8 cellular contexts compared by ENCODE assay signal in genomic region chr20:50931048-50931305, GRCh38. TPM values are rescaled to one million over a fixed set of nuclear protein-coding genes. Genes with fewer than 3 reads are reported as not detected.
DNase-seq lines count a peak whose midpoint lies in the region; ATAC-seq, FAIRE-seq and TF ChIP-seq lines count a peak whose summit lies in the region.

No MANE protein-coding gene starts in this region.

- TF ChIP-seq EP300 in GM12878 (IDR thresholded peaks at IDR 0.05; ENCODE audit: borderline replicate concordance in 1 of 2, control insufficient read depth in 1 of 2, low read depth in 2 of 2, low read length in 2 of 2) = no peak

- DNase-seq in Caco-2 (no peak), GM12878 (ENCODE audit: low read depth, low spot score) (no peak), left lobe of liver (ENCODE audit: low spot score) (no peak), testis (no peak), NCI-H2081 (lab: John Stamatoyannopoulos, UW) (no peak), SKM-1 (lab: John Stamatoyannopoulos, UW; ENCODE audit: unreplicated experiment) (no peak)

- TF ChIP-seq CTCF in Caco-2 (IDR thresholded peaks at IDR 0.05; ENCODE audit: insufficient read depth in 1 of 2, low read depth in 1 of 2, low read length in 1 of 2, severe bottlenecking in 1 of 2, unreplicated experiment in 1 of 2) = peak in 1 of 2 experiments; percentile 12
- peak in 2 of 3 experiments; percentile 9 to 19; a peak in 1 of 6 replicates for TF ChIP-seq CTCF in GM12878 (IDR thresholded peaks at IDR 0.05 in 2 of 3, conservative IDR thresholded peaks at IDR 0.05 in 1 of 3; ENCODE audit: control insufficient read depth in 2 of 3, extremely low read depth in 1 of 3, insufficient read depth in 1 of 3, low read depth in 3 of 3, low read length in 3 of 3)
- no peak for TF ChIP-seq CTCF in testis (IDR thresholded peaks at IDR 0.05)

- H3K9me3 ChIP-seq in Caco-2 (no peaks in the 10 kb centered on the region), GM12878 (replicated peaks; ENCODE audit: control insufficient read depth, insufficient read depth, low read length) (no peaks in the 10 kb centered on the region), testis (no peaks in the 10 kb centered on the region)

- no peaks in the 10 kb centered on the region for H3K27me3 Mint-ChIP-seq in Caco-2 (ENCODE audit: insufficient read depth, unreplicated experiment)
- H3K27me3 Mint-ChIP-seq in IgD-negative memory B cell = no peaks in the 10 kb centered on the region

- H3K4me3 ChIP-seq in Caco-2 (ENCODE audit: low read depth, low read length) (peak overlapping the region; percentile 96), GM12878 (no peak overlapping the region), testis (peak overlapping the region; percentile 77 to 83)

- H3K36me3 ChIP-seq in Caco-2 (ENCODE audit: control insufficient read depth, insufficient read depth, low read length) = peaks cover 6% of the 10 kb centered on the region
- H3K36me3 ChIP-seq in GM12878 (ENCODE audit: control insufficient read depth in 2 of 2, insufficient read depth in 2 of 2, low read length in 1 of 2) = peaks cover 0 to 21% of the 10 kb centered on the region in 2 experiments; a peak in 1 of 4 replicates
- H3K36me3 ChIP-seq in testis (ENCODE audit: low read depth, missing control alignments) = no peaks in the 10 kb centered on the region

- POLR2A ChIA-PET in Caco-2 (lab: Charles Lee) (interaction anchor here (0.5 to 4.2 kb wide), 24 partner anchors 9 to 995 kb away, joined by 3 to 105 read pairs (median 5); partner anchors contain the start of genes BCAS4, DPM1, MOCS3 and PARD6B), GM12878 (lab: Charles Lee) (interaction anchor here (0.9 to 6.0 kb wide), 11 partner anchors 10 to 136 kb away, joined by 3 to 67 read pairs (median 5); partner anchors contain the start of genes BCAS4, DPM1 and MOCS3)

- H3K4me1 Mint-ChIP-seq in Caco-2 (ENCODE audit: low read depth, unreplicated experiment) (peaks cover 47% of the 10 kb centered on the region), IgD-negative memory B cell (peaks cover 25 to 33% (median 30%) of the 10 kb centered on the region in 3 donors)

- no peak for FAIRE-seq in GM12878 (lab: Jason Lieb, UNC)

- H3K27ac Mint-ChIP-seq in Caco-2 (ENCODE audit: unreplicated experiment) = peak overlapping the region; percentile 89
- peak overlapping the region; percentile 98 to 100 (median 99) for H3K27ac Mint-ChIP-seq in IgD-negative memory B cell

- no peaks in the 10 kb centered on the region for H4K20me1 ChIP-seq in GM12878 (ENCODE audit: control insufficient read depth, insufficient read depth)

- in situ Hi-C loops in GM12878 (cut with MboI) = no loop called here

- no peaks in the 10 kb centered on the region for H3K9me3 Mint-ChIP-seq in Caco-2 (ENCODE audit: unreplicated experiment)
- no peaks in the 10 kb centered on the region for H3K9me3 Mint-ChIP-seq in IgD-negative memory B cell

- no peak overlapping the region for H2AFZ ChIP-seq in GM12878 (ENCODE audit: control insufficient read depth, low read depth, low read length)

- TF ChIP-seq POLR2A in GM12878 (IDR thresholded peaks at IDR 0.05; ENCODE audit: low read depth, low read length) (peak; percentile 58; the same call in 1 of the 2 replicates), testis (IDR thresholded peaks at IDR 0.05) (no peak)

- TF ChIP-seq RAD21 in GM12878 (IDR thresholded peaks at IDR 0.05; ENCODE audit: insufficient read depth, low read depth, low read length) = no peak

- CTCF ChIA-PET in Caco-2 (lab: Charles Lee) = interaction anchor here (0.5 to 6.5 kb wide), 27 partner anchors 10 to 785 kb away, joined by 3 to 116 read pairs (median 5); partner anchors contain the start of genes BCAS4, DPM1 and MOCS3
- CTCF ChIA-PET in GM12878 (lab: Yijun Ruan, JAX) = interaction anchor here (0.6 to 13.0 kb wide), 13 partner anchors 10 to 303 kb away, joined by 3 to 336 read pairs (median 6); partner anchors contain the start of genes BCAS4, DPM1 and MOCS3

- H3K4me2 ChIP-seq in GM12878 (ENCODE audit: control insufficient read depth, insufficient read depth) = no peak overlapping the region

- whole genome bisulfite sequencing in GM12878 (ENCODE audit: insufficient coverage, insufficient replicate concordance, low lambda C conversion rate, missing lambda C conversion rate) = 0% methylated on average over 9 of the region's 27 CpGs
- WGBS in testis, 2 donors = 0 to 2% methylated on average over 10 to 22 of the region's 27 CpGs

- peak overlapping the region; percentile 90 for H3K4me3 Mint-ChIP-seq in Caco-2 (ENCODE audit: unreplicated experiment)
- peak overlapping the region; percentile 92 to 99 (median 96) for H3K4me3 Mint-ChIP-seq in IgD-negative memory B cell

- no TSS peak for BruUV-seq in Caco-2 (replicated peaks; lab: Mats Ljungman, UMichigan)
- no TSS peak for BruUV-seq in GM12878 (replicated peaks; lab: Mats Ljungman, UMichigan)

- peak; percentile 16 for ATAC-seq in GM21447 (IDR thresholded peaks at IDR 0.05; ENCODE audit: unreplicated experiment)
- peak; percentile 36 for ATAC-seq in GM12878
- peak; percentile 48 for ATAC-seq in left lobe of liver

- H3K79me2 ChIP-seq in GM12878 (ENCODE audit: control insufficient read depth, insufficient read depth, low read length) = peaks cover 46% of the 10 kb centered on the region

- H3K27ac ChIP-seq in GM12878 (ENCODE audit: control insufficient read depth, insufficient read depth) (peak overlapping the region; percentile 97), testis (peak overlapping the region; percentile 97 to 99)

- H3K36me3 Mint-ChIP-seq in Caco-2 (ENCODE audit: insufficient read depth, unreplicated experiment) (peaks cover 100% of the 10 kb centered on the region), IgD-negative memory B cell (peaks cover 8% of the 10 kb centered on the region)

- H3K9ac ChIP-seq in GM12878 (ENCODE audit: control insufficient read depth, insufficient read depth, low read length) = peak overlapping the region; percentile 89

- RAD21 ChIA-PET in GM12878 (lab: Charles Lee; ENCODE audit: unreplicated experiment) = interaction anchor here (0.6 to 7.6 kb wide), 16 partner anchors 11 to 782 kb away, joined by 3 to 125 read pairs (median 4); partner anchors contain the start of genes BCAS4, DPM1 and MOCS3

- SMC1A ChIA-PET in GM12878 (lab: Charles Lee; ENCODE audit: uncharacterized antibody, unreplicated experiment) = interaction anchor here (1.0 to 8.2 kb wide), 9 partner anchors 9 to 138 kb away, joined by 3 to 90 read pairs (median 5); partner anchors contain the start of genes BCAS4, DPM1 and MOCS3

- H3K4me1 ChIP-seq in Caco-2 = peaks cover 52% of the 10 kb centered on the region
- peaks cover 5% of the 10 kb centered on the region; the same call in 1 of the 2 replicates for H3K4me1 ChIP-seq in GM12878 (ENCODE audit: control insufficient read depth, insufficient read depth, low read length)
- peaks cover 12% of the 10 kb centered on the region for H3K4me1 ChIP-seq in testis

- H3K27me3 ChIP-seq in Caco-2 (replicated peaks; ENCODE audit: control insufficient read depth, insufficient read depth, low read length) (no peaks in the 10 kb centered on the region), GM12878 (replicated peaks in 1 of 2; ENCODE audit: control insufficient read depth in 2 of 2, insufficient read depth in 2 of 2, low read length in 1 of 2) (no peaks in the 10 kb centered on the region), testis (no peaks in the 10 kb centered on the region)

- intact Hi-C loops in Caco-2 (cut with micrococcal nuclease; ENCODE audit: unreplicated experiment) (loop anchor here (1.0 kb wide), 2 partner anchors 27 to 113 kb away; partner anchors contain the start of genes DPM1 and MOCS3), GM12878 (cut with micrococcal nuclease; ENCODE audit: unreplicated experiment) (loop anchor here (1.0 kb wide), 2 partner anchors 27 to 113 kb away; partner anchors contain the start of genes DPM1 and MOCS3), testis (cut with DNase I; ENCODE audit: low total_unique reads) (no loop called here)

RNA-seq across cellular contexts. Expression of gene ADNP, which starts 0.3 kb away (rescaled TPM):
- 154 and 157 TPM in 2 replicates for total RNA-seq in Caco-2 (2022)
- 10.3 TPM for polyA plus RNA-seq in IgD-negative memory B cell
- 129 and 136 TPM in 2 replicates for total RNA-seq in GM12878 (2013; cell fraction: nucleolus; rRNA removed)
- total RNA-seq in GM12878 (2014; rRNA removed) = 22.8 and 23.0 TPM in 2 replicates
- 28.3 and 30.4 TPM in 2 replicates for total RNA-seq in GM12878 (2014; rRNA removed; fragmentation: Illumina TruSeq; extraction: Trizol)
- 74.4 and 74.5 TPM in 2 replicates for total RNA-seq in GM12878 (2021)
- 30.5 TPM for polyA plus RNA-seq in GM12878 (2011; ENCODE audit: low read depth)
- polyA plus RNA-seq in GM12878 (2011; rRNA removed) = 30.6 and 40.0 TPM in 2 replicates
- 20.1 and 27.2 TPM in 2 replicates for polyA plus RNA-seq in GM12878 (2011; cell fraction: cytosol; rRNA removed)
- 61.5 and 64.3 TPM in 2 replicates for polyA plus RNA-seq in GM12878 (2011; cell fraction: nucleus; rRNA removed)
- 34.8 and 42.0 TPM in 2 replicates for polyA plus RNA-seq in GM12878 (2012)
- polyA plus RNA-seq in GM12878 (2014; fragmentation: Illumina TruSeq; extraction: Trizol) = 66.9 and 82.8 TPM in 2 replicates
- polyA plus RNA-seq in GM12878 (2014; fragmentation: Nextera tagmentation; extraction: Ambion mirVana) = 10 to 100 TPM; 25.9 to 39.7 TPM
- polyA plus RNA-seq in GM12878 (2014; rRNA removed) = 23.6 and 28.1 TPM in 2 replicates
- 10 to 100 TPM; 39.1 to 40.3 TPM for polyA plus RNA-seq in GM12878 (2016; fragmentation: Nextera tagmentation; extraction: Ambion mirVana)
- 54.7 and 78.9 TPM in 2 replicates for polyA minus RNA-seq in GM12878 (2011; rRNA and poly(A)+ RNA removed)
- polyA minus RNA-seq in GM12878 (2011; cell fraction: cytosol; rRNA and poly(A)+ RNA removed) = 25.9 and 31.9 TPM in 2 replicates
- polyA minus RNA-seq in GM12878 (2011; cell fraction: nucleus; rRNA and poly(A)+ RNA removed) = 28.5 and 36.6 TPM in 2 replicates
- 21.1 TPM for total RNA-seq in left lobe of liver
- 100 to 1,000 TPM; 101 to 110 TPM for total RNA-seq in testis
- 83.5 TPM for polyA plus RNA-seq in testis (ENCODE audit: insufficient read depth, low read depth, low replicate concordance)

RNA-seq across cellular contexts. Expression of gene DPM1, which starts 27.4 kb away (rescaled TPM):
- total RNA-seq in Caco-2 (2022) = 170 and 188 TPM in 2 replicates
- polyA plus RNA-seq in IgD-negative memory B cell = 62.1 TPM
- 18.4 and 21.1 TPM in 2 replicates for total RNA-seq in GM12878 (2013; cell fraction: nucleolus; rRNA removed)
- 66.0 and 76.1 TPM in 2 replicates for total RNA-seq in GM12878 (2014; rRNA removed)
- total RNA-seq in GM12878 (2014; rRNA removed; fragmentation: Illumina TruSeq; extraction: Trizol) = 105 and 107 TPM in 2 replicates
- 50.8 and 53.3 TPM in 2 replicates for total RNA-seq in GM12878 (2021)
- 37.8 TPM for polyA plus RNA-seq in GM12878 (2011; ENCODE audit: low read depth)
- 72.3 and 127 TPM in 2 replicates for polyA plus RNA-seq in GM12878 (2011; rRNA removed)
- 27.4 and 31.7 TPM in 2 replicates for polyA plus RNA-seq in GM12878 (2011; cell fraction: cytosol; rRNA removed)
- polyA plus RNA-seq in GM12878 (2011; cell fraction: nucleus; rRNA removed) = 26.8 and 36.2 TPM in 2 replicates
- polyA plus RNA-seq in GM12878 (2012) = 52.8 and 55.9 TPM in 2 replicates
- 112 and 187 TPM in 2 replicates for polyA plus RNA-seq in GM12878 (2014; fragmentation: Illumina TruSeq; extraction: Trizol)
- polyA plus RNA-seq in GM12878 (2014; fragmentation: Nextera tagmentation; extraction: Ambion mirVana) = 100 to 1,000 TPM; 138 to 145 TPM
- polyA plus RNA-seq in GM12878 (2014; rRNA removed) = 85.6 and 98.5 TPM in 2 replicates
- 100 to 1,000 TPM; 159 to 167 TPM for polyA plus RNA-seq in GM12878 (2016; fragmentation: Nextera tagmentation; extraction: Ambion mirVana)
- 9.8 and 20.5 TPM in 2 replicates for polyA minus RNA-seq in GM12878 (2011; rRNA and poly(A)+ RNA removed)
- 10.7 and 13.9 TPM in 2 replicates for polyA minus RNA-seq in GM12878 (2011; cell fraction: cytosol; rRNA and poly(A)+ RNA removed)
- 11.8 and 16.8 TPM in 2 replicates for polyA minus RNA-seq in GM12878 (2011; cell fraction: nucleus; rRNA and poly(A)+ RNA removed)
- total RNA-seq in left lobe of liver = 13.6 TPM
- total RNA-seq in testis = 10 to 100 TPM; 44.5 to 54.3 TPM
- polyA plus RNA-seq in testis (ENCODE audit: insufficient read depth, low read depth, low replicate concordance) = 71.0 TPM

RNA-seq across cellular contexts. Expression of gene MOCS3, which starts 27.6 kb away (rescaled TPM):
- 12.9 and 13.2 TPM in 2 replicates for total RNA-seq in Caco-2 (2022)
- 3.5 TPM for polyA plus RNA-seq in IgD-negative memory B cell
- total RNA-seq in GM12878 (2013; cell fraction: nucleolus; rRNA removed) = 6.0 and 6.1 TPM in 2 replicates
- total RNA-seq in GM12878 (2014; rRNA removed) = 5.7 and 5.9 TPM in 2 replicates
- 3.0 and 3.3 TPM in 2 replicates for total RNA-seq in GM12878 (2014; rRNA removed; fragmentation: Illumina TruSeq; extraction: Trizol)
- total RNA-seq in GM12878 (2021) = 4.7 and 5.2 TPM in 2 replicates
- 0.83 TPM for polyA plus RNA-seq in GM12878 (2011; ENCODE audit: low read depth)
- polyA plus RNA-seq in GM12878 (2011; rRNA removed) = 2.0 and 2.2 TPM in 2 replicates
- 2.4 and 3.0 TPM in 2 replicates for polyA plus RNA-seq in GM12878 (2011; cell fraction: cytosol; rRNA removed)
- 1.4 and 1.6 TPM in 2 replicates for polyA plus RNA-seq in GM12878 (2011; cell fraction: nucleus; rRNA removed)
- polyA plus RNA-seq in GM12878 (2012) = 2.1 and 2.6 TPM in 2 replicates
- polyA plus RNA-seq in GM12878 (2014; fragmentation: Illumina TruSeq; extraction: Trizol) = 2.4 and 2.8 TPM in 2 replicates
- polyA plus RNA-seq in GM12878 (2014; fragmentation: Nextera tagmentation; extraction: Ambion mirVana) = under 1 TPM; 0.87 to 0.99 TPM
- polyA plus RNA-seq in GM12878 (2014; rRNA removed) = 3.6 and 4.6 TPM in 2 replicates
- polyA plus RNA-seq in GM12878 (2016; fragmentation: Nextera tagmentation; extraction: Ambion mirVana) = 1 to 10 TPM; 4.0 to 4.6 TPM
- 4.6 and 6.5 TPM in 2 replicates for polyA minus RNA-seq in GM12878 (2011; rRNA and poly(A)+ RNA removed)
- 2.0 and 2.1 TPM in 2 replicates for polyA minus RNA-seq in GM12878 (2011; cell fraction: cytosol; rRNA and poly(A)+ RNA removed)
- 4.6 and 7.6 TPM in 2 replicates for polyA minus RNA-seq in GM12878 (2011; cell fraction: nucleus; rRNA and poly(A)+ RNA removed)
- total RNA-seq in left lobe of liver = 2.6 TPM
- total RNA-seq in testis = 1 to 10 TPM; 7.4 to 9.3 TPM
- 6.5 TPM for polyA plus RNA-seq in testis (ENCODE audit: insufficient read depth, low read depth, low replicate concordance)

Comparison
In these comparisons a context has a peak if more than half of its experiments do, and no peak if none do; other contexts are left out.
1. CTCF ChIP-seq: peak in GM12878 (2 of 3); none in testis (0 of 3).
2. Peak in every context shown above with its lines, with median percentiles within 50 percentile points of each other: ATAC-seq.